In the genomic region with DNA sequence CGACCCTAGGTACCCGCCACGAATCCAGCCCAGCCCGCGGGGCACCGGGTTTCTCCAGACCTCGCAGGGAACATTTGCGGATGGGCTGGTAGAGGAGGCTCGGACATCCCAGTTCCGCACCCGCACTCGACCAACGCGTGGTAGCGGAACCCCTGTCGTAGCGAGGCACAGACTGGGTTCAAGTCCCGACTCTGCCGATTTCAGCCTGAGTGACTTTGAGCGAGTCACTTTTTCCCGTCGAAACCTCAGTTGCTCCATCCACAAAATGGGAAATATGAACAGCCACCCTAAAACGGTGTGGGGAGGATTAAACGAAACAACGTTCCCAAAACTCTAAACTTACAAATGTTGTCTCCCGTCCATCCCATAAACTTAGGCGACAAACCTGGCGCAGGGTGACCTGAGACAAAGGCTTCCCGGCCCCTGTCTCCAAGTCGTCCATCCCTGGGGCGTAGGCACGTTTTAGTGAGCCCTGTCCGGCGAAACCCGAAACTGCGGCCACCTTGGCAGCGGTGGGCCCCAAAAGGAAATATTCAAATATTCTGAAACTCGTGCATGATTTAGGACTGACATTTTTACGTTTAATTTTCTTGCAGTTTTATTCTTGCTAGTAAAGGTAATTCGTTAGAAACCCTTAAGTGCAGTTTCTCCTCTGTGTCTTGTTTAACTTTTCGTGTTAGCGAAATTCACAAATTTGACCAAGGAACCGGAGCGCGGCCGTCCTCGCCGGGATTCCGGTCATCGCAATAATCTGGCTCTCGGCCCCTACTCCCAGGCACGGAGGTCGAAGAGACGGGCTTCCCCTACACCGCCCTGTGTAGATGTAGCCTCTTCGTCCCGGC, we compare ENCODE assay signal across 8 cellular contexts. TPM values are rescaled to one million over a fixed set of nuclear protein-coding genes. Genes with fewer than 3 reads are reported as not detected.
A peak's percentile ranks its signal among the peaks of the same experiment; 100 is the strongest.
DNase-seq lines count a peak whose midpoint lies in the region; ATAC-seq and TF ChIP-seq lines count a peak whose summit lies in the region.

No MANE protein-coding gene starts in this region.

- no peaks in the 10 kb centered on the region for H3K27me3 Mint-ChIP-seq in activated CD8-positive, alpha-beta T cell treated with anti-CD3 and anti-CD28 coated beads for 36 hours

- POLR2A ChIA-PET in AG04450 (lab: Yijun Ruan, JAX): no interaction called here
- POLR2A ChIA-PET in activated CD8-positive, alpha-beta T cell treated with anti-CD3 and anti-CD28 coated beads for 36 hours (lab: Charles Lee): interaction anchor here (0.6 to 18.4 kb wide), 6 partner anchors 8 to 49 kb away, joined by 3 to 390 read pairs (median 16); a partner anchor contains a TSS

- no peak for TF ChIP-seq POLR2A in prostate gland (IDR thresholded peaks at IDR 0.05)

- no peaks in the 10 kb centered on the region for H3K9me3 Mint-ChIP-seq in activated CD8-positive, alpha-beta T cell treated with anti-CD3 and anti-CD28 coated beads for 36 hours

- H3K4me3 Mint-ChIP-seq in activated CD8-positive, alpha-beta T cell treated with anti-CD3 and anti-CD28 coated beads for 36 hours: peak overlapping the region; percentile 90

- in situ Hi-C loops in HAP-1 (cut with MboI; ENCODE audit: low sequenced_read_pairs): no loop called here

- peak overlapping the region; percentile 71 for H3K4me3 ChIP-seq in AG04450 (ENCODE audit: low read depth, low read length)
- H3K4me3 ChIP-seq in HAP-1: peak overlapping the region; percentile 81
- H3K4me3 ChIP-seq in foreskin fibroblast (ENCODE audit: low read depth in 1 of 2, low read length in 2 of 2): peak overlapping the region; percentile 81 to 91
- H3K4me3 ChIP-seq in prostate gland: peak overlapping the region; percentile 86 to 98

- no peak for ATAC-seq in activated CD8-positive, alpha-beta T cell treated with anti-CD3 and anti-CD28 coated beads for 36 hours
- ATAC-seq in HG02571 (IDR thresholded peaks at IDR 0.05; ENCODE audit: unreplicated experiment): no peak

- peaks cover 29% of the 10 kb centered on the region for H3K36me3 Mint-ChIP-seq in activated CD8-positive, alpha-beta T cell treated with anti-CD3 and anti-CD28 coated beads for 36 hours (ENCODE audit: low read depth)

- peak overlapping the region; percentile 65 for H3K27ac ChIP-seq in AG04450 (ENCODE audit: low read depth, low read length)
- H3K27ac ChIP-seq in prostate gland: peak overlapping the region; percentile 96 to 98

- H3K4me1 Mint-ChIP-seq in activated CD8-positive, alpha-beta T cell treated with anti-CD3 and anti-CD28 coated beads for 36 hours (ENCODE audit: low read depth): peaks cover 40% of the 10 kb centered on the region

- no peaks in the 10 kb centered on the region; the same call in none of the 2 replicates for H3K36me3 ChIP-seq in HAP-1 (replicated peaks)
- no peaks in the 10 kb centered on the region for H3K36me3 ChIP-seq in prostate gland

- H3K9me3 ChIP-seq in AG04450 (ENCODE audit: control insufficient read depth, insufficient read depth, low read length) (no peaks in the 10 kb centered on the region; the same call in 1 of the 2 replicates), HAP-1 (no peaks in the 10 kb centered on the region), prostate gland (no peaks in the 10 kb centered on the region)

- H3K4me1 ChIP-seq in HAP-1 (peaks cover 3% of the 10 kb centered on the region), prostate gland (replicated peaks) (peaks cover 4% of the 10 kb centered on the region)

- no peak for DNase-seq in AG04450 (ENCODE audit: low read depth, low spot score)
- DNase-seq in HAP-1 (ENCODE audit: low spot score in 2 of 2): peak in 1 of 2 experiments; percentile 51
- DNase-seq in activated CD8-positive, alpha-beta T cell treated with anti-CD3 and anti-CD28 coated beads for 36 hours: peak; percentile 50
- no peak for DNase-seq in foreskin fibroblast
- peak; percentile 15 for DNase-seq in prostate gland (ENCODE audit: low spot score)
- DNase-seq in GDM1 (lab: John Stamatoyannopoulos, UW): no peak
- no peak for DNase-seq in kidney glomerular epithelial cell (lab: John Stamatoyannopoulos, UW)

- CTCF ChIA-PET in AG04450 (lab: Charles Lee): no interaction called here
- CTCF ChIA-PET in activated CD8-positive, alpha-beta T cell treated with anti-CD3 and anti-CD28 coated beads for 36 hours (lab: Charles Lee): interaction anchor here (1.6 to 3.3 kb wide), 2 partner anchors 26 to 27 kb away, joined by 7 to 15 read pairs; no protein-coding TSS in a partner anchor

- 1% methylated on average over 57 of the region's 57 CpGs for WGBS in prostate gland

- TF ChIP-seq CTCF in AG04450 (IDR thresholded peaks at IDR 0.05; ENCODE audit: low read depth, low read length) (no peak), foreskin fibroblast (IDR thresholded peaks at IDR 0.05; ENCODE audit: low read depth, low read length) (no peak), prostate gland (IDR thresholded peaks at IDR 0.05) (no peak)
- TF ChIP-seq CTCF in activated CD8-positive, alpha-beta T cell treated with anti-CD3 and anti-CD28 coated beads for 36 hours (IDR thresholded peaks at IDR 0.05): no peak

- intact Hi-C loops in activated CD8-positive, alpha-beta T cell treated with anti-CD3 and anti-CD28 coated beads for 36 hours (cut with micrococcal nuclease): no loop called here
- intact Hi-C loops in prostate gland (cut with DNase I): no loop called here

- peaks cover under 1% of the 10 kb centered on the region for H3K27me3 ChIP-seq in AG04450 (ENCODE audit: control insufficient read depth, insufficient read depth, low read length)
- no peaks in the 10 kb centered on the region for H3K27me3 ChIP-seq in HAP-1 (ENCODE audit: low read depth)
- no peaks in the 10 kb centered on the region for H3K27me3 ChIP-seq in prostate gland (replicated peaks; ENCODE audit: insufficient read depth)

- H3K27ac Mint-ChIP-seq in activated CD8-positive, alpha-beta T cell treated with anti-CD3 and anti-CD28 coated beads for 36 hours: peak overlapping the region; percentile 98

RNA-seq across cellular contexts. Expression of a gene that starts 2.0 kb away (rescaled TPM):
- 16.4 and 17.3 TPM in 2 replicates for polyA plus RNA-seq in AG04450 (2011; rRNA removed)
- 26.2 and 35.4 TPM in 2 replicates for polyA minus RNA-seq in AG04450 (2011; rRNA and poly(A)+ RNA removed)
- 100 to 1,000 TPM; 145 to 148 TPM for total RNA-seq in activated CD8-positive, alpha-beta T cell treated with anti-CD3 and anti-CD28 coated beads for 36 hours
- 100 to 1,000 TPM in 1 of 2 donors, 10 to 100 TPM in 1; 69.1 to 142 TPM for total RNA-seq in prostate gland

RNA-seq across cellular contexts. Expression of a gene that starts 27.0 kb away (rescaled TPM):
- 6.5 and 9.8 TPM in 2 replicates for polyA plus RNA-seq in AG04450 (2011; rRNA removed)
- 2.7 and 2.8 TPM in 2 replicates for polyA minus RNA-seq in AG04450 (2011; rRNA and poly(A)+ RNA removed)
- total RNA-seq in activated CD8-positive, alpha-beta T cell treated with anti-CD3 and anti-CD28 coated beads for 36 hours: 10 to 100 TPM; 43.2 to 44.2 TPM
- 10 to 100 TPM; 17.1 to 17.8 TPM for total RNA-seq in prostate gland

RNA-seq across cellular contexts. Expression of a gene that starts 28.4 kb away (rescaled TPM):
- 0.16 and 0.17 TPM in 2 replicates for polyA plus RNA-seq in AG04450 (2011; rRNA removed)
- not detected in 2 replicates for polyA minus RNA-seq in AG04450 (2011; rRNA and poly(A)+ RNA removed)
- 10 to 100 TPM; 31.8 to 32.2 TPM for total RNA-seq in activated CD8-positive, alpha-beta T cell treated with anti-CD3 and anti-CD28 coated beads for 36 hours
- 10 to 100 TPM in 1 of 2 donors, 1 to 10 TPM in 1; 4.1 to 11.0 TPM for total RNA-seq in prostate gland

RNA-seq across cellular contexts. Expression of a gene that starts 45.0 kb away (rescaled TPM):
- 13.5 and 18.0 TPM in 2 replicates for polyA plus RNA-seq in AG04450 (2011; rRNA removed)
- 19.4 and 29.5 TPM in 2 replicates for polyA minus RNA-seq in AG04450 (2011; rRNA and poly(A)+ RNA removed)
- total RNA-seq in activated CD8-positive, alpha-beta T cell treated with anti-CD3 and anti-CD28 coated beads for 36 hours: 1 to 10 TPM in 1 of 2 experiments, under 1 TPM in 1; 0.50 to 1.2 TPM
- 10 to 100 TPM; 17.1 to 17.8 TPM for total RNA-seq in prostate gland

RNA-seq across cellular contexts. Expression of a gene that starts 49.4 kb away (rescaled TPM):
- polyA plus RNA-seq in AG04450 (2011; rRNA removed): 234 and 276 TPM in 2 replicates
- 220 and 283 TPM in 2 replicates for polyA minus RNA-seq in AG04450 (2011; rRNA and poly(A)+ RNA removed)
- total RNA-seq in activated CD8-positive, alpha-beta T cell treated with anti-CD3 and anti-CD28 coated beads for 36 hours: 100 to 1,000 TPM; 275 to 279 TPM
- 100 to 1,000 TPM; 116 to 192 TPM for total RNA-seq in prostate gland

Comparison
In these comparisons a context has a peak if more than half of its experiments do, and no peak if none do; other contexts are left out.
1. DNase-seq: peak in activated CD8-positive, alpha-beta T cell treated with anti-CD3 and anti-CD28 coated beads for 36 hours (single experiment) and prostate gland (single experiment); none in AG04450 (single experiment), foreskin fibroblast (0 of 2), GDM1 (single experiment) and kidney glomerular epithelial cell (single experiment).
2. Peak in every context shown above with its lines, with median percentiles within 50 percentile points of each other: H3K4me3 ChIP-seq.